Comparison of ENCODE assay signal across 25 cellular contexts in the genomic region with DNA sequence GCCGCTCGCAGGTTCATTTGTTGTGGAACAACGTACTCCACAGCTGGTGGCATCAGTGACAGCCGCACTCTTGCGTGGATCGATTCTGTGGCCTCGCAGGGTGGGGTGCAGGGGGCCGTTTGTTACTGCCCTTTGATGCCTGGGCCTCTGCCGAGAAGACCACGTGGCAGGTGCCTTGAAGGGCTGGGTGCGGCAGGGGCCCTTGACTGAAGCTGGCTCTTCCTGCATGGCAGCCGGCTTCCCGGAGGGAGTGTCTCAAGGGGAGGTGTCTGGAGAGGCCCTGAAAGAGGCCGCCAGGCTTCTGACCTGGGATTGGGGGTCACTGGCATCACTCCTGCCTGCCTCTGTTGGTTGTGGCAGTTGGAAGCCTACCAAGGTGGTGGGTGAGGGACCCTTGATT. TPM values are rescaled to one million over a fixed set of nuclear protein-coding genes. Genes with fewer than 3 reads are reported as not detected.
DNase-seq lines count a peak whose midpoint lies in the region; ATAC-seq and FAIRE-seq lines count a peak whose summit lies in the region.
"Had no signal": no experiment of that assay in that cellular context is flagged by ENCODE, and none has a peak within 500 bp of the region (broad histone marks: within the 10 kb centered on the region; RNA-seq: fewer than 3 reads in every experiment).

No MANE protein-coding gene starts in this region.

- H3K27ac ChIP-seq in mucosa of rectum (ENCODE audit: low read depth in 2 of 2, low read length in 2 of 2) = peak overlapping the region; percentile 20 to 39
- H3K27ac ChIP-seq in small intestine (ENCODE audit: low read depth in 1 of 2, low read length in 1 of 2) = peak overlapping the region in 1 of 2 donors; percentile 56

- H3K4me1 ChIP-seq in mucosa of rectum (ENCODE audit: control insufficient read depth in 2 of 2, insufficient read depth in 2 of 2, low read length in 2 of 2) (peaks cover 4 to 6% of the 10 kb centered on the region in 2 donors), small intestine (ENCODE audit: control insufficient read depth in 2 of 2, insufficient read depth in 1 of 2, low read depth in 1 of 2, low read length in 1 of 2) (no peaks in the 10 kb centered on the region)

- H3K27ac Mint-ChIP-seq in activated naive CD4-positive, alpha-beta T cell treated with anti-CD3 and anti-CD28 coated beads, Interleukin-2, amount 50 U/mL, for 72 hours = no peak overlapping the region
- H3K27ac Mint-ChIP-seq: activated naive CD8-positive, alpha-beta T cell had no signal

- H3K27me3 ChIP-seq in mucosa of rectum (ENCODE audit: control insufficient read depth in 2 of 2, insufficient read depth in 2 of 2, low read length in 2 of 2) (no peaks in the 10 kb centered on the region), small intestine (ENCODE audit: control insufficient read depth in 2 of 2, insufficient read depth in 2 of 2, low read length in 2 of 2) (no peaks in the 10 kb centered on the region)
- H3K27me3 ChIP-seq: Peyer's patch had no signal

- WGBS in small intestine, 3 donors = 59 to 80% (median 65%) methylated on average over 14 of the region's 14 CpGs

- FAIRE-seq in small intestine (lab: Jason Lieb, UNC) = no peak
- FAIRE-seq: GM12891 had no signal

- no peak for ATAC-seq in HG02571 (IDR thresholded peaks at IDR 0.05; ENCODE audit: unreplicated experiment)
- no peak for ATAC-seq in GM19455 (IDR thresholded peaks at IDR 0.05; ENCODE audit: unreplicated experiment)
- ATAC-seq in activated naive CD4-positive, alpha-beta T cell treated with anti-CD3 and anti-CD28 coated beads, Interleukin-2, amount 50 U/mL, for 72 hours = no peak
- ATAC-seq: activated T-cell treated with anti-CD3 and anti-CD28 coated beads, Interleukin-2, amount 50 U/mL, for 72 hours had no signal

- no peak overlapping the region for H3K4me3 ChIP-seq in mucosa of rectum (ENCODE audit: low read length in 2 of 2)
- no peak overlapping the region for H3K4me3 ChIP-seq in small intestine (ENCODE audit: low read depth in 1 of 2, low read length in 2 of 2)
- H3K4me3 ChIP-seq: Peyer's patch had no signal

- H3K36me3 Mint-ChIP-seq in activated naive CD4-positive, alpha-beta T cell treated with anti-CD3 and anti-CD28 coated beads, Interleukin-2, amount 50 U/mL, for 72 hours = peaks cover 0 to 10% of the 10 kb centered on the region in 2 donors
- H3K36me3 Mint-ChIP-seq: activated naive CD8-positive, alpha-beta T cell had no signal

- H3K9me3 ChIP-seq in mucosa of rectum (ENCODE audit: control insufficient read depth in 2 of 2, low read length in 2 of 2) (no peaks in the 10 kb centered on the region), small intestine (ENCODE audit: control insufficient read depth, low read depth) (no peaks in the 10 kb centered on the region)
- H3K9me3 ChIP-seq: Peyer's patch, SK-N-SH had no signal

- H3K9ac ChIP-seq in mucosa of rectum (ENCODE audit: low read depth in 1 of 2, low read length in 2 of 2) = no peak overlapping the region
- H3K9ac ChIP-seq: SK-N-SH had no signal

- no peaks in the 10 kb centered on the region for H3K9me3 Mint-ChIP-seq in activated naive CD4-positive, alpha-beta T cell treated with anti-CD3 and anti-CD28 coated beads, Interleukin-2, amount 50 U/mL, for 72 hours
- H3K9me3 Mint-ChIP-seq: activated T-cell treated with anti-CD3 and anti-CD28 coated beads, Interleukin-2, amount 50 U/mL, for 72 hours; IgD-negative memory B cell had no signal

- DNase-seq in NCI-H187 (lab: John Stamatoyannopoulos, UW) = peak; percentile 78 to 94
- DNase-seq in ecto neural progenitor cell (ENCODE audit: low spot score) = peak; percentile 44
- DNase-seq in small intestine = peak; percentile 47
- no peak for DNase-seq in DMS114 treated with DMSO at 0.1 percent for 48 hours (lab: John Stamatoyannopoulos, UW; ENCODE audit: unreplicated experiment)
- no peak for DNase-seq in activated naive CD4-positive, alpha-beta T cell treated with anti-CD3 and anti-CD28 coated beads, Interleukin-2, amount 50 U/mL, for 72 hours (ENCODE audit: low spot score in 2 of 2)
- DNase-seq: activated CD4-positive, CD25-positive, alpha-beta regulatory T cell; activated CD8-positive, alpha-beta memory T cell treated with anti-CD3 and anti-CD28 coated beads for 24 hours; activated T-cell treated with anti-CD3 and anti-CD28 coated beads, Interleukin-2, amount 50 U/mL, for 72 hours; H9; NCI-H1436; NCI-H2227 treated with DMSO at 0.1 percent for 48 hours; Peyer's patch; SK-N-SH; stimulated activated CD4-positive, alpha-beta T cell treated with anti-CD3 and anti-CD28 coated beads, Interleukin-4, amount 100 ng/mL, for 4 hours; substantia nigra had no signal

- H3K36me3 ChIP-seq in mucosa of rectum (ENCODE audit: control insufficient read depth in 2 of 2, insufficient read depth in 2 of 2, low read length in 2 of 2) (peaks cover 0 to 7% of the 10 kb centered on the region in 2 donors), small intestine (ENCODE audit: control insufficient read depth in 2 of 2, insufficient read depth in 2 of 2, low read length in 2 of 2) (peaks cover 0 to 2% of the 10 kb centered on the region in 2 donors)

RNA-seq across cellular contexts. Expression of a gene that starts 43.8 kb away (rescaled TPM):
- 10 to 100 TPM; 38.7 to 83.7 (median 62.1) TPM for polyA plus RNA-seq in small intestine
- 100 to 1,000 TPM in 1 of 2 donors, 10 to 100 TPM in 1; 67.4 to 147 TPM for total RNA-seq in activated naive CD4-positive, alpha-beta T cell treated with anti-CD3 and anti-CD28 coated beads, Interleukin-2, amount 50 U/mL, for 72 hours

RNA-seq across cellular contexts. Expression of a gene that starts 44.2 kb away (rescaled TPM):
- polyA plus RNA-seq in small intestine = under 1 TPM in 2 of 3 donors, not detected in 1; 0.04 to 0.27 TPM
- not detected for total RNA-seq in activated naive CD4-positive, alpha-beta T cell treated with anti-CD3 and anti-CD28 coated beads, Interleukin-2, amount 50 U/mL, for 72 hours
- total RNA-seq: activated T-cell treated with anti-CD3 and anti-CD28 coated beads, Interleukin-2, amount 50 U/mL, for 72 hours; chondrocyte; H9; mononuclear cell; omental fat pad; Peyer's patch had no signal
- polyA plus RNA-seq: AG04450, IgD-negative memory B cell, SK-N-SH had no signal

Comparison
In these comparisons a context has a peak if more than half of its experiments do, and no peak if none do; other contexts are left out.
1. DNase-seq: peak in NCI-H187 (2 of 2), ecto neural progenitor cell (single experiment) and small intestine (single experiment); none in DMS114 treated with DMSO at 0.1 percent for 48 hours (single experiment) and activated naive CD4-positive, alpha-beta T cell treated with anti-CD3 and anti-CD28 coated beads, Interleukin-2, amount 50 U/mL, for 72 hours (0 of 2).